9 cellular contexts compared by ENCODE assay signal in the genomic region with DNA sequence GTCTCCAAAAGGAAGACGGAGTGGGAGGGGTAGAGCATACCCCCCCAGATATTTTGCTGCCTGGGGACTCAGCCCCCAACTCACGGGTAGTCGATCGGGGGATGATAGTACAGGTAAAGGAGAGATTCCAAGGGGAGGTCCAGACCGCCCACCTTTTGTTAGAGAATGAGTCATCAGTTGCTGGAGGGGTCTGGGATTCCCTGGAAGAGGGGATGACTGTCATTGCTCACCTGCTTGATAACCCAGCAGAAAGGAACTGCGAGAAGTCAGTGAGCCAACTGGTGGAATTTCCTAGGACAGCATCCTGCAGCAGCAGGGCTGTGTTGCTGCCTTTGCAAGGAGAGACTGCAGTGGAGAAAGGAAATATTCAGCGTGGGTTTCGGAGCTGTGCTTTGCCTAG.
A peak's percentile ranks its signal among the peaks of the same experiment; 100 is the strongest.
DNase-seq lines count a peak whose midpoint lies in the region; ATAC-seq and TF ChIP-seq lines count a peak whose summit lies in the region.
"Had no signal": no experiment of that assay in that cellular context is flagged by ENCODE, and none has a peak within 500 bp of the region (broad histone marks: within the 10 kb centered on the region; RNA-seq: fewer than 3 reads in every experiment).

No MANE protein-coding gene starts in this region.

- H3K9me3 ChIP-seq in SJCRH30 (replicated peaks) (no peaks in the 10 kb centered on the region), sigmoid colon (no peaks in the 10 kb centered on the region)

- 77 to 90% methylated on average over 8 of the region's 8 CpGs for WGBS in sigmoid colon, 2 donors

- peak overlapping the region; percentile 61 for H3K4me3 ChIP-seq in GM12865 (ENCODE audit: low read depth, low read length)
- peak overlapping the region; percentile 52 for H3K4me3 ChIP-seq in SJCRH30
- H3K4me3 ChIP-seq in fibroblast of the aortic adventitia (ENCODE audit: low read depth, low read length) = peak overlapping the region; percentile 60
- peak overlapping the region; percentile 18 to 48 (median 41) for H3K4me3 ChIP-seq in sigmoid colon
- H3K4me3 ChIP-seq: cardiac muscle cell had no signal

- H3K4me1 ChIP-seq in SJCRH30 (peaks cover 56% of the 10 kb centered on the region), sigmoid colon (peaks cover 0 to 86% (median 81%) of the 10 kb centered on the region in 4 donors)

- H3K27ac ChIP-seq in SJCRH30 (peak overlapping the region; percentile 66), sigmoid colon (peak overlapping the region; percentile 81 to 88 (median 88))

- intact Hi-C loops in sigmoid colon (cut with DNase I) = loop anchor here (5.0 kb wide), 1 partner anchor 138 kb away; no protein-coding TSS in a partner anchor

- no peak for TF ChIP-seq POLR2A in sigmoid colon (IDR thresholded peaks at IDR 0.05)

- H3K27me3 ChIP-seq in SJCRH30 (no peaks in the 10 kb centered on the region), sigmoid colon (no peaks in the 10 kb centered on the region)
- H3K27me3 ChIP-seq: cardiac muscle cell had no signal

- ATAC-seq in GM19023 (IDR thresholded peaks at IDR 0.05; ENCODE audit: unreplicated experiment) (no peak), GM18868 (IDR thresholded peaks at IDR 0.05; ENCODE audit: unreplicated experiment) (no peak)

- TF ChIP-seq EP300 in sigmoid colon (IDR thresholded peaks at IDR 0.05) = no peak

- no peaks in the 10 kb centered on the region; the same call in 1 of the 2 replicates for H3K36me3 ChIP-seq in SJCRH30
- no peaks in the 10 kb centered on the region for H3K36me3 ChIP-seq in sigmoid colon
- H3K36me3 ChIP-seq: cardiac muscle cell had no signal

- no peak for TF ChIP-seq CTCF in GM12865 (IDR thresholded peaks at IDR 0.05; ENCODE audit: insufficient read depth, low read depth, low read length, missing control alignments)
- TF ChIP-seq CTCF in fibroblast of the aortic adventitia (IDR thresholded peaks at IDR 0.05; ENCODE audit: insufficient read depth, low read length) = no peak
- TF ChIP-seq CTCF in sigmoid colon (IDR thresholded peaks at IDR 0.05) = no peak

- no peak for DNase-seq in GM12865 (ENCODE audit: low read depth)
- DNase-seq in SJCRH30 = peak; percentile 7 to 26
- no peak for DNase-seq in fibroblast of the aortic adventitia (ENCODE audit: low read depth)
- DNase-seq in sigmoid colon = no peak
- no peak for DNase-seq in HUDEP-2 (lab: John Stamatoyannopoulos, UW; ENCODE audit: unreplicated experiment in 76 of 76)
- DNase-seq in activated CD4-positive, CD25-positive, alpha-beta regulatory T cell treated with anti-CD3 and anti-CD28 coated beads, Interleukin-2, amount 50 U/mL, for 72 hours = no peak

Comparison
In these comparisons a context has a peak if more than half of its experiments do, and no peak if none do; other contexts are left out.
1. DNase-seq: peak in SJCRH30 (2 of 2); none in GM12865 (single experiment), fibroblast of the aortic adventitia (single experiment), sigmoid colon (single experiment), HUDEP-2 (0 of 76) and activated CD4-positive, CD25-positive, alpha-beta regulatory T cell treated with anti-CD3 and anti-CD28 coated beads, Interleukin-2, amount 50 U/mL, for 72 hours (single experiment).
2. Peak in every context shown above with its lines, with median percentiles within 50 percentile points of each other: H3K4me3 ChIP-seq.